ENCODE assay signal across 2 cellular contexts in genomic region chr1:153292185-153292584, GRCh38.
TF ChIP-seq lines count a peak whose summit lies in the region.

No MANE protein-coding gene starts in this region.

TF ChIP-seq in H1, 55 proteins besides CTCF, POLR2A, EP300 and RAD21:
- TF ChIP-seq ASH2L (IDR thresholded peaks at IDR 0.05; ENCODE audit: low read length) (no peak), CREB1 (IDR thresholded peaks at IDR 0.05) (no peak), KDM4A (IDR thresholded peaks at IDR 0.05; ENCODE audit: low read depth, low read length, severe bottlenecking) (no peak), TCF12 (IDR thresholded peaks at IDR 0.05; ENCODE audit: low read depth, low read length) (no peak), MAX (IDR thresholded peaks at IDR 0.05) (no peak), YY1 (IDR thresholded peaks at IDR 0.05; ENCODE audit: low read depth, low read length) (no peak), RNF2 (IDR thresholded peaks at IDR 0.05; ENCODE audit: borderline replicate concordance, low read depth, low read length, missing control alignments, poor library complexity, severe bottlenecking) (no peak), JUN (IDR thresholded peaks at IDR 0.05; ENCODE audit: low read depth, low read length) (no peak), E2F6 (IDR thresholded peaks at IDR 0.05) (no peak), GABPA (IDR thresholded peaks at IDR 0.05; ENCODE audit: borderline replicate concordance, insufficient read depth, low read length) (no peak), RFX5 (IDR thresholded peaks at IDR 0.05; ENCODE audit: borderline replicate concordance, low read depth, low read length) (no peak), BRCA1 (IDR thresholded peaks at IDR 0.05; ENCODE audit: low read depth, low read length) (no peak), SIN3A (conservative IDR thresholded peaks at IDR 0.05 in 1 of 2, IDR thresholded peaks at IDR 0.05 in 1 of 2; ENCODE audit: low read depth in 1 of 2, low read length in 2 of 2) (no peak), CEBPB (IDR thresholded peaks at IDR 0.05; ENCODE audit: low read depth, low read length) (no peak), RBBP5 (IDR thresholded peaks at IDR 0.05; ENCODE audit: borderline replicate concordance, low read depth, low read length) (no peak), TAF1 (IDR thresholded peaks at IDR 0.05; ENCODE audit: low read depth, low read length) (no peak), CHD2 (IDR thresholded peaks at IDR 0.05; ENCODE audit: low read length) (no peak), SIX5 (IDR thresholded peaks at IDR 0.05; ENCODE audit: low read depth, low read length) (no peak)
TF ChIP-seq in H1: peak in this region for 0.

TF ChIP-seq in HEK293T, 16 proteins besides CTCF, POLR2A, EP300 and RAD21:
- TF ChIP-seq SUZ12 (IDR thresholded peaks at IDR 0.05) (no peak), FOXA1 (IDR thresholded peaks at IDR 0.05) (no peak), BHLHE40 (IDR thresholded peaks at IDR 0.05; ENCODE audit: borderline replicate concordance) (no peak), FOXK2 (IDR thresholded peaks at IDR 0.05) (no peak), LEF1 (IDR thresholded peaks at IDR 0.05; ENCODE audit: borderline replicate concordance) (no peak), PKNOX1 (IDR thresholded peaks at IDR 0.05) (no peak), TARDBP (IDR thresholded peaks at IDR 0.05) (no peak), CTBP1 (IDR thresholded peaks at IDR 0.05; ENCODE audit: borderline replicate concordance) (no peak), ARNT (IDR thresholded peaks at IDR 0.05) (no peak), ZNF384 (IDR thresholded peaks at IDR 0.05) (no peak), L3MBTL2 (conservative IDR thresholded peaks at IDR 0.05) (no peak), SP1 (IDR thresholded peaks at IDR 0.05) (no peak), NFRKB (IDR thresholded peaks at IDR 0.05) (no peak), ELF4 (IDR thresholded peaks at IDR 0.05) (no peak), HDGF (IDR thresholded peaks at IDR 0.05; ENCODE audit: borderline replicate concordance) (no peak), FOXM1 (IDR thresholded peaks at IDR 0.05; ENCODE audit: borderline replicate concordance) (no peak)
TF ChIP-seq in HEK293T: peak in this region for 0.
